In genomic region chr5:174500636-174501035, GRCh38 we compare ENCODE assay signal across 22 cellular contexts.
DNase-seq lines count a peak whose midpoint lies in the region; ATAC-seq and TF ChIP-seq lines count a peak whose summit lies in the region.
"Had no signal": no experiment of that assay in that cellular context is flagged by ENCODE, and none has a peak within 500 bp of the region (broad histone marks: within the 10 kb centered on the region; RNA-seq: fewer than 3 reads in every experiment).

No MANE protein-coding gene starts in this region.

- 28 to 57% methylated on average over 5 of the region's 5 CpGs for WGBS in body of pancreas, 2 donors

- H3K9me3 ChIP-seq in body of pancreas, result no peaks in the 10 kb centered on the region

- H3K27ac Mint-ChIP-seq in natural killer cell treated with Interleukin-12 subunit alpha and Interleukin-12 subunit beta and Interleukin-15 and Interleukin-18, amount 100 ng/mL, for 72 hours, result no peak overlapping the region
- H3K27ac Mint-ChIP-seq: CD14-positive monocyte; CD4-positive, alpha-beta memory T cell had no signal

- H3K36me3 Mint-ChIP-seq in natural killer cell treated with Interleukin-12 subunit alpha and Interleukin-12 subunit beta and Interleukin-15 and Interleukin-18, amount 100 ng/mL, for 72 hours, result peaks cover 11% of the 10 kb centered on the region
- H3K36me3 Mint-ChIP-seq: CD14-positive monocyte had no signal

- intact Hi-C loops in body of pancreas (cut with DNase I), result no loop called here

- no peak for TF ChIP-seq POLR2A in body of pancreas (IDR thresholded peaks at IDR 0.05)

- TF ChIP-seq CTCF in body of pancreas (IDR thresholded peaks at IDR 0.05), result no peak

- H3K4me1 Mint-ChIP-seq in natural killer cell treated with Interleukin-12 subunit alpha and Interleukin-12 subunit beta and Interleukin-15 and Interleukin-18, amount 100 ng/mL, for 72 hours (ENCODE audit: low read depth in 2 of 2), result no peaks in the 10 kb centered on the region
- H3K4me1 Mint-ChIP-seq: CD4-positive, alpha-beta memory T cell had no signal

- no peak overlapping the region for H3K4me3 ChIP-seq in body of pancreas
- H3K4me3 ChIP-seq: A549, BLaER1, GM12878, GM23248, HAP-1, K562 had no signal

- H3K9me3 Mint-ChIP-seq in natural killer cell treated with Interleukin-12 subunit alpha and Interleukin-12 subunit beta and Interleukin-15 and Interleukin-18, amount 100 ng/mL, for 72 hours, result peaks cover 5% of the 10 kb centered on the region

- ATAC-seq in natural killer cell treated with Interleukin-12 subunit alpha and Interleukin-12 subunit beta and Interleukin-15 and Interleukin-18, amount 100 ng/mL, for 72 hours, result no peak
- ATAC-seq in body of pancreas, result no peak
- ATAC-seq: A549, GM12878, K562 had no signal

- no peak overlapping the region for H3K27ac ChIP-seq in body of pancreas
- H3K27ac ChIP-seq: 22Rv1, A549, BLaER1, GM23248, HL-60 had no signal

- no peak overlapping the region for H3K4me3 Mint-ChIP-seq in natural killer cell treated with Interleukin-12 subunit alpha and Interleukin-12 subunit beta and Interleukin-15 and Interleukin-18, amount 100 ng/mL, for 72 hours
- H3K4me3 Mint-ChIP-seq: CD14-positive monocyte; CD4-positive, alpha-beta memory T cell had no signal

- peaks cover 4 to 5% of the 10 kb centered on the region in 2 donors for H3K27me3 Mint-ChIP-seq in natural killer cell treated with Interleukin-12 subunit alpha and Interleukin-12 subunit beta and Interleukin-15 and Interleukin-18, amount 100 ng/mL, for 72 hours

- H3K4me1 ChIP-seq in body of pancreas, result peaks cover 6% of the 10 kb centered on the region
- H3K4me1 ChIP-seq: BLaER1, HAP-1 had no signal

- no peaks in the 10 kb centered on the region for H3K36me3 ChIP-seq in body of pancreas (replicated peaks in 1 of 2; ENCODE audit: insufficient read depth in 1 of 2, low read depth in 2 of 2)
- H3K36me3 ChIP-seq: BLaER1, HAP-1 had no signal

- no peaks in the 10 kb centered on the region for H3K27me3 ChIP-seq in body of pancreas
- H3K27me3 ChIP-seq: BLaER1 had no signal

- DNase-seq in Ammon's horn (ENCODE audit: low spot score), result peak; percentile 57
- DNase-seq in NCI-H748 (lab: John Stamatoyannopoulos, UW; ENCODE audit: unreplicated experiment), result peak; percentile 86
- DNase-seq in globus pallidus (ENCODE audit: low spot score), result peak; percentile 59
- peak; percentile 47 for DNase-seq in superior temporal gyrus (ENCODE audit: extremely low spot score)
- DNase-seq in COLO829 (ENCODE audit: low spot score), result no peak
- no peak for DNase-seq in natural killer cell treated with Interleukin-12 subunit alpha and Interleukin-12 subunit beta and Interleukin-15 and Interleukin-18, amount 100 ng/mL, for 72 hours (ENCODE audit: low spot score)
- DNase-seq in body of pancreas, result no peak
- DNase-seq: AML-193; CD4-positive, alpha-beta memory T cell; DMS 273 treated with DMSO at 0.1 percent for 48 hours; DMS53; DND-41; EL; GM23248 had no signal

Comparison
In these comparisons a context has a peak if more than half of its experiments do, and no peak if none do; other contexts are left out.
1. DNase-seq: peak in Ammon's horn (single experiment), NCI-H748 (single experiment), globus pallidus (single experiment) and superior temporal gyrus (single experiment); none in COLO829 (single experiment), natural killer cell treated with Interleukin-12 subunit alpha and Interleukin-12 subunit beta and Interleukin-15 and Interleukin-18, amount 100 ng/mL, for 72 hours (single experiment) and body of pancreas (0 of 4).